Comparison of ENCODE assay signal across 8 cellular contexts in the genomic region with DNA sequence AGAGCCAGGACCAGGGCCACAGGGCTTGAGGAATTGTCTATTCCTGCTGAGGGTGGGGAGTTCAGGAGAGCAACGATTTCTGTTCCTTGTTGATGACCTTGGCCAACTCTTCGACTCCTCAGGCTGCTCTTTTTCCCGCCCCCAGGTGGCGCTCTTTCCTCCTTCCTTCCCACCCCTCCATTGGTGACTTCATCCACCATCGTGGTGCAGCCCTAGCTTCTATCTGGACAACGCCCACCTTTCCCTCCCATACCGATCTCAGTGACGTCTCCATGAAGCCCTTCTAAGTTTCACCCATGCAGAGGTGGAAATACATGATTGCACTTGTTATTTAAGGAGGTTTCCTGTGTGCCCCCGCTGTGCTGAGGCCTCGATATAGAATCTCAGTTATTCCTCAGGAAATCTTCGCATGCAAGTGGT. TPM values are rescaled to one million over a fixed set of nuclear protein-coding genes. Genes with fewer than 3 reads are reported as not detected.
DNase-seq lines count a peak whose midpoint lies in the region; ATAC-seq and TF ChIP-seq lines count a peak whose summit lies in the region.

No MANE protein-coding gene starts in this region.

- peaks cover 71% of the 10 kb centered on the region for H3K4me1 Mint-ChIP-seq in activated naive CD8-positive, alpha-beta T cell treated with anti-CD3 and anti-CD28 coated beads, Interleukin-2, amount 10 ng/mL, durations not matched to agents 7 days and 5 days

- intact Hi-C loops in left colon (cut with DNase I, micrococcal nuclease): no loop called here

- no peaks in the 10 kb centered on the region for H3K27me3 Mint-ChIP-seq in activated naive CD8-positive, alpha-beta T cell treated with anti-CD3 and anti-CD28 coated beads, Interleukin-2, amount 10 ng/mL, durations not matched to agents 7 days and 5 days

- peaks cover 4% of the 10 kb centered on the region for H3K27me3 ChIP-seq in RWPE2 (ENCODE audit: insufficient read depth, poor library complexity, severe bottlenecking)

- no peak overlapping the region for H3K27ac ChIP-seq in RWPE2 (ENCODE audit: poor library complexity, severe bottlenecking)

- no peaks in the 10 kb centered on the region for H3K36me3 ChIP-seq in RWPE2 (ENCODE audit: low read depth)

- peak; percentile 38 for ATAC-seq in HG02981 (IDR thresholded peaks at IDR 0.05; ENCODE audit: unreplicated experiment)
- ATAC-seq in RWPE2 (ENCODE audit: low read depth): no peak
- ATAC-seq in activated naive CD8-positive, alpha-beta T cell treated with anti-CD3 and anti-CD28 coated beads, Interleukin-2, amount 10 ng/mL, durations not matched to agents 7 days and 5 days (ENCODE audit: low read depth): peak; percentile 28
- peak; percentile 29 for ATAC-seq in left colon
- ATAC-seq in esophagus mucosa: no peak

- TF ChIP-seq CTCF in GM12865 (IDR thresholded peaks at IDR 0.05; ENCODE audit: insufficient read depth, low read depth, low read length, missing control alignments) (peak; percentile 86), RWPE2 (IDR thresholded peaks at IDR 0.05; ENCODE audit: poor library complexity, severe bottlenecking) (peak; percentile 42)

- peak; percentile 80 for DNase-seq in GM12865 (ENCODE audit: low read depth)
- DNase-seq in RWPE2 (ENCODE audit: low spot score): no peak
- peak; percentile 81 for DNase-seq in activated naive CD8-positive, alpha-beta T cell treated with anti-CD3 and anti-CD28 coated beads, Interleukin-2, amount 10 ng/mL, durations not matched to agents 7 days and 5 days
- DNase-seq in left colon: peak in 1 of 2 donors; percentile 38
- peak; percentile 55 for DNase-seq in stimulated activated naive CD4-positive, alpha-beta T cell treated with Interleukin-2 at 50 U/mL for 16 hours (lab: John Stamatoyannopoulos, UW)
- DNase-seq in GM03348 (ENCODE audit: low spot score): no peak

- H3K4me3 ChIP-seq in GM12865 (ENCODE audit: low read depth, low read length) (no peak overlapping the region), RWPE2 (ENCODE audit: severe bottlenecking) (no peak overlapping the region)

- peak overlapping the region; percentile 70 for H3K4me3 Mint-ChIP-seq in activated naive CD8-positive, alpha-beta T cell treated with anti-CD3 and anti-CD28 coated beads, Interleukin-2, amount 10 ng/mL, durations not matched to agents 7 days and 5 days

- peaks cover 3% of the 10 kb centered on the region for H3K9me3 Mint-ChIP-seq in activated naive CD8-positive, alpha-beta T cell treated with anti-CD3 and anti-CD28 coated beads, Interleukin-2, amount 10 ng/mL, durations not matched to agents 7 days and 5 days

- no peaks in the 10 kb centered on the region for H3K9me3 ChIP-seq in RWPE2 (ENCODE audit: severe bottlenecking)

- peaks cover 16% of the 10 kb centered on the region for H3K36me3 Mint-ChIP-seq in activated naive CD8-positive, alpha-beta T cell treated with anti-CD3 and anti-CD28 coated beads, Interleukin-2, amount 10 ng/mL, durations not matched to agents 7 days and 5 days

- H3K27ac Mint-ChIP-seq in activated naive CD8-positive, alpha-beta T cell treated with anti-CD3 and anti-CD28 coated beads, Interleukin-2, amount 10 ng/mL, durations not matched to agents 7 days and 5 days: peak overlapping the region; percentile 86

- POLR2A ChIA-PET in activated naive CD8-positive, alpha-beta T cell treated with anti-CD3 and anti-CD28 coated beads, Interleukin-2, amount 10 ng/mL, durations not matched to agents 7 days and 5 days (lab: Charles Lee): interaction anchor here (0.6 to 4.0 kb wide), 10 partner anchors 23 to 177 kb away, joined by 3 to 32 read pairs (median 5); a partner anchor contains a TSS

- no peaks in the 10 kb centered on the region for H3K4me1 ChIP-seq in RWPE2 (ENCODE audit: insufficient read depth, poor library complexity, severe bottlenecking)

RNA-seq across cellular contexts. Expression of a gene that starts 22.1 kb away (rescaled TPM):
- total RNA-seq in activated naive CD8-positive, alpha-beta T cell treated with anti-CD3 and anti-CD28 coated beads, Interleukin-2, amount 10 ng/mL, durations not matched to agents 7 days and 5 days: 100 to 1,000 TPM; 140 to 151 TPM
- total RNA-seq in left colon (1 to 10 TPM; 2.0 to 2.8 TPM), esophagus mucosa (0.80 TPM)

Comparison
In these comparisons a context has a peak if more than half of its experiments do, and no peak if none do; other contexts are left out.
1. DNase-seq: peak in GM12865 (single experiment), activated naive CD8-positive, alpha-beta T cell treated with anti-CD3 and anti-CD28 coated beads, Interleukin-2, amount 10 ng/mL, durations not matched to agents 7 days and 5 days (single experiment) and stimulated activated naive CD4-positive, alpha-beta T cell treated with Interleukin-2 at 50 U/mL for 16 hours (single experiment); none in RWPE2 (single experiment) and GM03348 (single experiment).
2. ATAC-seq: peak in HG02981 (single experiment), activated naive CD8-positive, alpha-beta T cell treated with anti-CD3 and anti-CD28 coated beads, Interleukin-2, amount 10 ng/mL, durations not matched to agents 7 days and 5 days (single experiment) and left colon (single experiment); none in RWPE2 (single experiment) and esophagus mucosa (single experiment).
3. RNA of a gene that starts 22.1 kb away (total RNA-seq): 140 to 151 TPM in activated naive CD8-positive, alpha-beta T cell treated with anti-CD3 and anti-CD28 coated beads, Interleukin-2, amount 10 ng/mL, durations not matched to agents 7 days and 5 days; 2.0 to 2.8 TPM in left colon and 0.80 TPM in esophagus mucosa (single experiment); every median in the first group is over 10 times any median in the second.